ENCODE assay signal across 1 cellular context in the genomic region with DNA sequence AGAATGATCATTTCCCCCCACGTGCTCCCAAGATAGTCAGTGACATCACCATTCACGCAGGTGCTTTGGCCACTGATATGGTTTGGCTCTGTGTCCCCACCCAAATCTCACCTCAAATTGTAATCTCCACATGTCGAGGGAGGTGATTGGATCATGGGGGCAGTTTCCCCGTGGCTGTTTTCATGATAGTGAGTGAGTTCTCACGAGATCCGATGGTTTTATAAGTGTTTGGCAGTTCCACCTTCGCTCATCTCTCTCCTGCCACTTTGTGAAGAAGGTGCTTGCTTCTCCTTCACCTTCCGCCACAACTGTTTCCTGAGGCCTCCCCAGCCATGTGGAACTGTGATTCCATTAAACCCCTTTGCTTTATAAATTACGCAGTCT.
A peak's percentile ranks its signal among the peaks of the same experiment; 100 is the strongest.
TF ChIP-seq lines count a peak whose summit lies in the region.

No MANE protein-coding gene starts in this region.

TF ChIP-seq in K562, 482 proteins besides CTCF, POLR2A, EP300 and RAD21 (continued from another document and continues in another):
- TF ChIP-seq ZNF407 (IDR thresholded peaks at IDR 0.05; ENCODE audit: low read depth) (no peak), ZNF408 (CRISPR knock-in tag; IDR thresholded peaks at IDR 0.05; ENCODE audit: low read depth) (no peak), PPARD (CRISPR knock-in tag; IDR thresholded peaks at IDR 0.05) (no peak), ZNF764 (CRISPR knock-in tag; IDR thresholded peaks at IDR 0.05; ENCODE audit: low read depth) (no peak), ARHGAP35 (IDR thresholded peaks at IDR 0.05; ENCODE audit: partially characterized antibody) (no peak), ZNF347 (CRISPR knock-in tag; IDR thresholded peaks at IDR 0.05; ENCODE audit: low read depth) (no peak), TAL1 (IDR thresholded peaks at IDR 0.05) (no peak), ELF4 (CRISPR knock-in tag; IDR thresholded peaks at IDR 0.05) (no peak), E2F3 (CRISPR knock-in tag; IDR thresholded peaks at IDR 0.05) (no peak), ASH1L (IDR thresholded peaks at IDR 0.05; ENCODE audit: borderline replicate concordance, low read depth, partially characterized antibody) (peak; percentile 10), XRCC5 (IDR thresholded peaks at IDR 0.05; ENCODE audit: low read depth, low read length) (no peak), ZNF644 (tag; IDR thresholded peaks at IDR 0.05; ENCODE audit: low read depth) (no peak), RBFOX2 (IDR thresholded peaks at IDR 0.05; ENCODE audit: low read depth, low read length) (no peak), ZBED1 (IDR thresholded peaks at IDR 0.05) (no peak; the same call in 1 of the 2 replicates), THAP12 (CRISPR knock-in tag; IDR thresholded peaks at IDR 0.05) (no peak), NFE2L1 (tag; IDR thresholded peaks at IDR 0.05; ENCODE audit: borderline replicate concordance, low read depth) (no peak), CEBPB (tag; IDR thresholded peaks at IDR 0.05) (no peak), ZNF143 (CRISPR knock-in tag; IDR thresholded peaks at IDR 0.05) (no peak), CBFA2T2 (conservative IDR thresholded peaks at IDR 0.05) (no peak), CSDE1 (IDR thresholded peaks at IDR 0.05) (peak in 1 of 2 experiments; percentile 35; a peak in 1 of 4 replicates), RFX5 (IDR thresholded peaks at IDR 0.05; ENCODE audit: low read depth, low read length) (no peak), XRCC4 (IDR thresholded peaks at IDR 0.05; ENCODE audit: extremely low read depth, insufficient read depth, insufficient read length) (no peak), NCOA6 (IDR thresholded peaks at IDR 0.05) (no peak), EGR1 (conservative IDR thresholded peaks at IDR 0.05) (no peak), HLTF (IDR thresholded peaks at IDR 0.05) (no peak), ATF7 (IDR thresholded peaks at IDR 0.05) (peak; percentile 91; the same call in 1 of the 2 replicates), NFRKB (IDR thresholded peaks at IDR 0.05; ENCODE audit: low read depth) (0 out of 2 replicates have a peak, but pooled peaks have one; percentile 10), KAT7 (CRISPR knock-in tag; IDR thresholded peaks at IDR 0.05; ENCODE audit: borderline replicate concordance) (no peak), SAFB (IDR thresholded peaks at IDR 0.05; ENCODE audit: borderline replicate concordance, low read depth, low read length) (no peak), TAF9B (IDR thresholded peaks at IDR 0.05; ENCODE audit: partially characterized antibody) (no peak), FOXP1 (CRISPR knock-in tag; IDR thresholded peaks at IDR 0.05) (no peak), MTA3 (IDR thresholded peaks at IDR 0.05; ENCODE audit: borderline replicate concordance) (no peak)
- TF ChIP-seq, protein P1, sequence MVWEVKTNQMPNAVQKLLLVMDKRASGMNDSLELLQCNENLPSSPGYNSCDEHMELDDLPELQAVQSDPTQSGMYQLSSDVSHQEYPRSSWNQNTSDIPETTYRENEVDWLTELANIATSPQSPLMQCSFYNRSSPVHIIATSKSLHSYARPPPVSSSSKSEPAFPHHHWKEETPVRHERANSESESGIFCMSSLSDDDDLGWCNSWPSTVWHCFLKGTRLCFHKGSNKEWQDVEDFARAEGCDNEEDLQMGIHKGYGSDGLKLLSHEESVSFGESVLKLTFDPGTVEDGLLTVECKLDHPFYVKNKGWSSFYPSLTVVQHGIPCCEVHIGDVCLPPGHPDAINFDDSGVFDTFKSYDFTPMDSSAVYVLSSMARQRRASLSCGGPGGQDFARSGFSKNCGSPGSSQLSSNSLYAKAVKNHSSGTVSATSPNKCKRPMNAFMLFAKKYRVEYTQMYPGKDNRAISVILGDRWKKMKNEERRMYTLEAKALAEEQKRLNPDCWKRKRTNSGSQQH (CRISPR knock-in tag; IDR thresholded peaks at IDR 0.05): no peak
- TF ChIP-seq, protein P2, sequence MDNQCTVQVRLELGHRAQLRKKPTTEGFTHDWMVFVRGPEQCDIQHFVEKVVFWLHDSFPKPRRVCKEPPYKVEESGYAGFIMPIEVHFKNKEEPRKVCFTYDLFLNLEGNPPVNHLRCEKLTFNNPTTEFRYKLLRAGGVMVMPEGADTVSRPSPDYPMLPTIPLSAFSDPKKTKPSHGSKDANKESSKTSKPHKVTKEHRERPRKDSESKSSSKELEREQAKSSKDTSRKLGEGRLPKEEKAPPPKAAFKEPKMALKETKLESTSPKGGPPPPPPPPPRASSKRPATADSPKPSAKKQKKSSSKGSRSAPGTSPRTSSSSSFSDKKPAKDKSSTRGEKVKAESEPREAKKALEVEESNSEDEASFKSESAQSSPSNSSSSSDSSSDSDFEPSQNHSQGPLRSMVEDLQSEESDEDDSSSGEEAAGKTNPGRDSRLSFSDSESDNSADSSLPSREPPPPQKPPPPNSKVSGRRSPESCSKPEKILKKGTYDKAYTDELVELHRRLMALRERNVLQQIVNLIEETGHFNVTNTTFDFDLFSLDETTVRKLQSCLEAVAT (IDR thresholded peaks at IDR 0.05): no peak
- TF ChIP-seq, protein P3, sequence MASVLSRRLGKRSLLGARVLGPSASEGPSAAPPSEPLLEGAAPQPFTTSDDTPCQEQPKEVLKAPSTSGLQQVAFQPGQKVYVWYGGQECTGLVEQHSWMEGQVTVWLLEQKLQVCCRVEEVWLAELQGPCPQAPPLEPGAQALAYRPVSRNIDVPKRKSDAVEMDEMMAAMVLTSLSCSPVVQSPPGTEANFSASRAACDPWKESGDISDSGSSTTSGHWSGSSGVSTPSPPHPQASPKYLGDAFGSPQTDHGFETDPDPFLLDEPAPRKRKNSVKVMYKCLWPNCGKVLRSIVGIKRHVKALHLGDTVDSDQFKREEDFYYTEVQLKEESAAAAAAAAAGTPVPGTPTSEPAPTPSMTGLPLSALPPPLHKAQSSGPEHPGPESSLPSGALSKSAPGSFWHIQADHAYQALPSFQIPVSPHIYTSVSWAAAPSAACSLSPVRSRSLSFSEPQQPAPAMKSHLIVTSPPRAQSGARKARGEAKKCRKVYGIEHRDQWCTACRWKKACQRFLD (CRISPR knock-in tag; IDR thresholded peaks at IDR 0.05): no peak
- TF ChIP-seq, protein P4, sequence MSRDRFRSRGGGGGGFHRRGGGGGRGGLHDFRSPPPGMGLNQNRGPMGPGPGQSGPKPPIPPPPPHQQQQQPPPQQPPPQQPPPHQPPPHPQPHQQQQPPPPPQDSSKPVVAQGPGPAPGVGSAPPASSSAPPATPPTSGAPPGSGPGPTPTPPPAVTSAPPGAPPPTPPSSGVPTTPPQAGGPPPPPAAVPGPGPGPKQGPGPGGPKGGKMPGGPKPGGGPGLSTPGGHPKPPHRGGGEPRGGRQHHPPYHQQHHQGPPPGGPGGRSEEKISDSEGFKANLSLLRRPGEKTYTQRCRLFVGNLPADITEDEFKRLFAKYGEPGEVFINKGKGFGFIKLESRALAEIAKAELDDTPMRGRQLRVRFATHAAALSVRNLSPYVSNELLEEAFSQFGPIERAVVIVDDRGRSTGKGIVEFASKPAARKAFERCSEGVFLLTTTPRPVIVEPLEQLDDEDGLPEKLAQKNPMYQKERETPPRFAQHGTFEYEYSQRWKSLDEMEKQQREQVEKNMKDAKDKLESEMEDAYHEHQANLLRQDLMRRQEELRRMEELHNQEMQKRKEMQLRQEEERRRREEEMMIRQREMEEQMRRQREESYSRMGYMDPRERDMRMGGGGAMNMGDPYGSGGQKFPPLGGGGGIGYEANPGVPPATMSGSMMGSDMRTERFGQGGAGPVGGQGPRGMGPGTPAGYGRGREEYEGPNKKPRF (IDR thresholded peaks at IDR 0.05; ENCODE audit: low read depth, low read length): no peak
- TF ChIP-seq, protein P5, sequence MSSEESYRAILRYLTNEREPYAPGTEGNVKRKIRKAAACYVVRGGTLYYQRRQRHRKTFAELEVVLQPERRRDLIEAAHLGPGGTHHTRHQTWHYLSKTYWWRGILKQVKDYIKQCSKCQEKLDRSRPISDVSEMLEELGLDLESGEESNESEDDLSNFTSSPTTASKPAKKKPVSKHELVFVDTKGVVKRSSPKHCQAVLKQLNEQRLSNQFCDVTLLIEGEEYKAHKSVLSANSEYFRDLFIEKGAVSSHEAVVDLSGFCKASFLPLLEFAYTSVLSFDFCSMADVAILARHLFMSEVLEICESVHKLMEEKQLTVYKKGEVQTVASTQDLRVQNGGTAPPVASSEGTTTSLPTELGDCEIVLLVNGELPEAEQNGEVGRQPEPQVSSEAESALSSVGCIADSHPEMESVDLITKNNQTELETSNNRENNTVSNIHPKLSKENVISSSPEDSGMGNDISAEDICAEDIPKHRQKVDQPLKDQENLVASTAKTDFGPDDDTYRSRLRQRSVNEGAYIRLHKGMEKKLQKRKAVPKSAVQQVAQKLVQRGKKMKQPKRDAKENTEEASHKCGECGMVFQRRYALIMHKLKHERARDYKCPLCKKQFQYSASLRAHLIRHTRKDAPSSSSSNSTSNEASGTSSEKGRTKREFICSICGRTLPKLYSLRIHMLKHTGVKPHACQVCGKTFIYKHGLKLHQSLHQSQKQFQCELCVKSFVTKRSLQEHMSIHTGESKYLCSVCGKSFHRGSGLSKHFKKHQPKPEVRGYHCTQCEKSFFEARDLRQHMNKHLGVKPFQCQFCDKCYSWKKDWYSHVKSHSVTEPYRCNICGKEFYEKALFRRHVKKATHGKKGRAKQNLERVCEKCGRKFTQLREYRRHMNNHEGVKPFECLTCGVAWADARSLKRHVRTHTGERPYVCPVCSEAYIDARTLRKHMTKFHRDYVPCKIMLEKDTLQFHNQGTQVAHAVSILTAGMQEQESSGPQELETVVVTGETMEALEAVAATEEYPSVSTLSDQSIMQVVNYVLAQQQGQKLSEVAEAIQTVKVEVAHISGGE (CRISPR knock-in tag; IDR thresholded peaks at IDR 0.05): peak in 1 of 3 experiments; percentile 52; a peak in 1 of 6 replicates
